In the genomic region with DNA sequence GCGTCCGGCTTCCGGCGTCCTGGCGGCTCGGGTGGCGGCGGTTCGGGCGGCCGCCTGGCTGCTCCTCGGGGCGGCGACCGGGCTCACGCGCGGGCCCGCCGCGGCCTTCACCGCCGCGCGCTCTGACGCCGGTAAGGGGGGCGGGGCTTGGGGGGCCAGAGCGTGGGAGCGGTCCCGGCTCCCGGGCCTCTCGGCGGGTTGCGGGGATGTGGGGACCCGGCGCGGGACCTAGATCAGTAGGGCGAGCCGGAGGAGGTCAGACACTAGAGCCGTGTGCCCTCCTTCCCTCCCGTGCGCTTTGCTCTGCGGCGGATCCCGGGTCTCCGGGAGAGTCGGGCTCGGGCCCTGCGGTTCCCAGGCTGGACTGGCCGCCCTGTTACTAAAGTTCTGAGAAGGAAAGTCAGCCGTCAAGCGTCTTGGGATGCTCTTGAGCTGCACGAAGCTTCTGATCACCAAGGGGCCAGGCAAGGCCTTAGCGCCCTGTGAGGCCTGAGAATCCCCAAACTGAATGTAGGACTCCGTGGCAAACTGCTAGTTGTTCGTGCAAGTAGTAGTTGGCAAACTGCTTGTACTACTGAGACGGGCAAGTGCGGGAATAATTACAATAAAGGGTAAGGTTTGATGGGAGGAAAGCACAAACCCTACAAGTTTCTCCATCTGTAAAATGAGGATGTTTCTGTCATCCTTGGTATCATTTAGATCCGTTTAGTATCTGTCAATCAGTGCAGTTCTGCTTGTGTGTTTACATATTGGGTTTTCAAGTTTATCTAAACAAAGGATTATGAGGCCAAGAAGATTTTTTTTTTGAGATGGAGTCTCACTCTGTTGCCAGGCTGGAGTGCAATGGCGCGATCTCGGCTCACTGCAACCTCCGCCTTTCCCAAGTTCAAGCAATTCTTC, we compare ENCODE assay signal across 8 cellular contexts. TPM values are rescaled to one million over a fixed set of nuclear protein-coding genes. Genes with fewer than 3 reads are reported as not detected.
DNase-seq lines count a peak whose midpoint lies in the region; FAIRE-seq and TF ChIP-seq lines count a peak whose summit lies in the region.

No MANE protein-coding gene starts in this region.

- FAIRE-seq in endothelial cell of umbilical vein (lab: Jason Lieb, UNC): peak; percentile 60

- no peaks in the 10 kb centered on the region for H3K9me1 ChIP-seq in endothelial cell of umbilical vein (replicated peaks; ENCODE audit: control insufficient read depth, extremely low read depth, insufficient read depth, low read length)

- H3K36me3 ChIP-seq in GM06990 (ENCODE audit: control insufficient read depth, insufficient read depth, low read length) (no peaks in the 10 kb centered on the region), H7 (replicated peaks; ENCODE audit: control insufficient read depth, insufficient read depth, low read length) (no peaks in the 10 kb centered on the region), endothelial cell of umbilical vein (ENCODE audit: control insufficient read depth in 2 of 2, extremely low read depth in 1 of 2, insufficient read depth in 2 of 2, low read length in 2 of 2) (no peaks in the 10 kb centered on the region), mucosa of stomach (ENCODE audit: control insufficient read depth, insufficient read depth, low read length) (no peaks in the 10 kb centered on the region)

- POLR2A ChIA-PET in endothelial cell of umbilical vein (lab: Charles Lee): interaction anchor here (1.1 kb wide), 1 partner anchor 27 kb away, joined by 3 read pairs; a partner anchor contains a TSS

- H3K9me3 ChIP-seq in endothelial cell of umbilical vein (replicated peaks; ENCODE audit: control insufficient read depth, insufficient read depth, low read length) (no peaks in the 10 kb centered on the region), mucosa of stomach (ENCODE audit: control insufficient read depth, low read length) (no peaks in the 10 kb centered on the region)

- H3K4me1 ChIP-seq in endothelial cell of umbilical vein (ENCODE audit: control insufficient read depth, extremely low read depth, insufficient read depth, low read length): peaks cover 4% of the 10 kb centered on the region
- H3K4me1 ChIP-seq in mucosa of stomach (ENCODE audit: control insufficient read depth, insufficient read depth, low read length): peaks cover 12% of the 10 kb centered on the region

- H3K79me2 ChIP-seq in endothelial cell of umbilical vein (ENCODE audit: control insufficient read depth, insufficient read depth, low read length): no peaks in the 10 kb centered on the region

- H3K4me2 ChIP-seq in endothelial cell of umbilical vein (ENCODE audit: insufficient read depth, low read length): peak overlapping the region; percentile 93

- dilution Hi-C loops in endothelial cell of umbilical vein (cut with MboI; ENCODE audit: extremely low pct_ligation_motif_present, low sequenced_read_pairs): no loop called here

- peak overlapping the region; percentile 98 for H2AFZ ChIP-seq in endothelial cell of umbilical vein (ENCODE audit: low read depth, low read length)

- CTCF ChIA-PET in endothelial cell of umbilical vein (lab: Charles Lee): interaction anchor here (0.7 to 1.2 kb wide), 3 partner anchors 8 to 27 kb away, joined by 3 read pairs; a partner anchor contains a TSS

- intact Hi-C loops in endothelial cell of umbilical vein (cut with micrococcal nuclease): loop anchor here (1.0 to 2.0 kb wide), 2 partner anchors 10 to 28 kb away; no protein-coding TSS in a partner anchor

- H3K27me3 ChIP-seq in GM06990 (replicated peaks; ENCODE audit: control insufficient read depth, insufficient read depth, low read length) (no peaks in the 10 kb centered on the region), H7 (ENCODE audit: control insufficient read depth, insufficient read depth, low read length) (no peaks in the 10 kb centered on the region), endothelial cell of umbilical vein (ENCODE audit: control insufficient read depth in 2 of 2, insufficient read depth in 2 of 2, low read length in 2 of 2) (no peaks in the 10 kb centered on the region), mucosa of stomach (ENCODE audit: control insufficient read depth, insufficient read depth, low read length) (no peaks in the 10 kb centered on the region)

- TF ChIP-seq POLR2A in endothelial cell of umbilical vein (IDR thresholded peaks at IDR 0.05; ENCODE audit: low read depth, low read length): no peak

- H3K27ac ChIP-seq in endothelial cell of umbilical vein (ENCODE audit: insufficient read depth, low read depth, low read length): peak overlapping the region; percentile 36

- H4K20me1 ChIP-seq in endothelial cell of umbilical vein (replicated peaks; ENCODE audit: control insufficient read depth, extremely low read depth, insufficient read depth, low read length): no peaks in the 10 kb centered on the region

- H3K9ac ChIP-seq in endothelial cell of umbilical vein (replicated peaks; ENCODE audit: extremely low read depth, insufficient read depth, low read length) (peak overlapping the region; percentile 69), mucosa of stomach (ENCODE audit: low read length) (peak overlapping the region; percentile 60)

- no peak for TF ChIP-seq CTCF in GM06990 (IDR thresholded peaks at IDR 0.05; ENCODE audit: insufficient read depth, low read length, poor library complexity, severe bottlenecking)
- TF ChIP-seq CTCF in endothelial cell of umbilical vein (IDR thresholded peaks at IDR 0.05; ENCODE audit: extremely low read depth in 1 of 2, insufficient read depth in 1 of 2, low read depth in 1 of 2, low read length in 2 of 2): no peak

- peak overlapping the region; percentile 85 for H3K4me3 ChIP-seq in GM06990 (replicated peaks; ENCODE audit: low read depth, low read length)
- H3K4me3 ChIP-seq in H7 (ENCODE audit: insufficient read depth, low read depth, low read length): peak overlapping the region; percentile 82
- peak overlapping the region; percentile 40 to 72 (median 67) for H3K4me3 ChIP-seq in endothelial cell of umbilical vein (replicated peaks in 1 of 3; ENCODE audit: insufficient read depth in 1 of 3, low read depth in 1 of 3, low read length in 3 of 3)
- H3K4me3 ChIP-seq in mucosa of stomach (ENCODE audit: low read length): peak overlapping the region; percentile 67

- no peak for DNase-seq in GM06990 (ENCODE audit: extremely low read depth, insufficient read length)
- no peak for DNase-seq in H7
- DNase-seq in NAMALWA (ENCODE audit: low spot score): peak; percentile 55
- peak; percentile 47 to 51 for DNase-seq in activated CD4-positive, alpha-beta T cell treated with anti-CD3 and anti-CD28 coated beads, Interleukin-2, amount 50 U/mL, for 24 hours (ENCODE audit: low read depth in 1 of 2, low spot score in 1 of 2)
- DNase-seq in endothelial cell of umbilical vein (ENCODE audit: low read depth, low spot score): peak; percentile 68
- peak; percentile 80 for DNase-seq in stimulated activated CD8-positive, alpha-beta memory T cell treated with anti-CD3 and anti-CD28 coated beads, Interleukin-4, amount 100 ng/mL, for 48 hours
- DNase-seq in NCI-H128 (lab: John Stamatoyannopoulos, UW; ENCODE audit: unreplicated experiment): no peak

- BruUV-seq in endothelial cell of umbilical vein (replicated peaks; lab: Mats Ljungman, UMichigan): TSS peak; percentile 46

TF ChIP-seq in endothelial cell of umbilical vein, 7 proteins besides CTCF, POLR2A, EP300 and RAD21 (continues in another document):
- TF ChIP-seq, protein P1, sequence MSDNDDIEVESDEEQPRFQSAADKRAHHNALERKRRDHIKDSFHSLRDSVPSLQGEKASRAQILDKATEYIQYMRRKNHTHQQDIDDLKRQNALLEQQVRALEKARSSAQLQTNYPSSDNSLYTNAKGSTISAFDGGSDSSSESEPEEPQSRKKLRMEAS (IDR thresholded peaks at IDR 0.05; ENCODE audit: insufficient read depth, insufficient read length): no peak
- no peak for TF ChIP-seq POLR2AphosphoS5 (IDR thresholded peaks at IDR 0.05; ENCODE audit: insufficient read depth, low read depth, low read length)
- TF ChIP-seq GATA2 (IDR thresholded peaks at IDR 0.05; ENCODE audit: insufficient read depth, insufficient read length, low read depth, low read length): no peak
- TF ChIP-seq JUN (IDR thresholded peaks at IDR 0.05; ENCODE audit: borderline replicate concordance, insufficient read depth, insufficient read length, low read depth): no peak
- no peak for TF ChIP-seq EZH2 (IDR thresholded peaks at IDR 0.05; ENCODE audit: borderline replicate concordance, low read depth, low read length, severe bottlenecking)

RNA-seq across cellular contexts. Expression of a gene that starts 0.6 kb away (rescaled TPM):
- 18.0 and 25.9 TPM in 2 replicates for total RNA-seq in H7 (2014; rRNA removed; shearing (Covaris generic))
- 12.4 and 14.0 TPM in 2 replicates for total RNA-seq in endothelial cell of umbilical vein
- 6.6 and 9.2 TPM in 2 replicates for polyA plus RNA-seq in endothelial cell of umbilical vein
- 7.6 and 8.3 TPM in 2 replicates for polyA plus RNA-seq in endothelial cell of umbilical vein (2011; cell fraction: cytosol; rRNA removed)
- polyA plus RNA-seq in endothelial cell of umbilical vein (2011; cell fraction: nucleus; rRNA removed): 2.7 and 5.3 TPM in 2 replicates
- 9.3 and 9.7 TPM in 2 replicates for polyA plus RNA-seq in endothelial cell of umbilical vein (2012)
- 8.7 and 12.5 TPM in 2 replicates for polyA minus RNA-seq in endothelial cell of umbilical vein
- 14.3 TPM for polyA minus RNA-seq in endothelial cell of umbilical vein (2011; cell fraction: cytosol; rRNA and poly(A)+ RNA removed)
- polyA minus RNA-seq in endothelial cell of umbilical vein (2011; cell fraction: nucleus; rRNA and poly(A)+ RNA removed): 2.2 and 3.6 TPM in 2 replicates

RNA-seq across cellular contexts. Expression of a gene that starts 0.7 kb away (rescaled TPM):
- 1.8 and 3.7 TPM in 2 replicates for total RNA-seq in H7 (2014; rRNA removed; shearing (Covaris generic))
- 1.2 and 1.6 TPM in 2 replicates for total RNA-seq in endothelial cell of umbilical vein
- 0.53 and 0.87 TPM in 2 replicates for polyA plus RNA-seq in endothelial cell of umbilical vein
- polyA plus RNA-seq in endothelial cell of umbilical vein (2011; cell fraction: cytosol; rRNA removed): 1.3 TPM in 2 replicates
- 0.18 and 0.25 TPM in 2 replicates for polyA plus RNA-seq in endothelial cell of umbilical vein (2011; cell fraction: nucleus; rRNA removed)
- 1.1 and 1.4 TPM in 2 replicates for polyA plus RNA-seq in endothelial cell of umbilical vein (2012)
- 0.63 and 0.68 TPM in 2 replicates for polyA minus RNA-seq in endothelial cell of umbilical vein
- polyA minus RNA-seq in endothelial cell of umbilical vein (2011; cell fraction: cytosol; rRNA and poly(A)+ RNA removed): 0.82 TPM
- polyA minus RNA-seq in endothelial cell of umbilical vein (2011; cell fraction: nucleus; rRNA and poly(A)+ RNA removed): 0.24 TPM in 1 of 2 replicates, not detected in the other

RNA-seq across cellular contexts. Expression of a gene that starts 26.9 kb away (rescaled TPM):
- 20.0 and 32.0 TPM in 2 replicates for total RNA-seq in H7 (2014; rRNA removed; shearing (Covaris generic))
- 85.8 and 98.9 TPM in 2 replicates for total RNA-seq in endothelial cell of umbilical vein
- polyA plus RNA-seq in endothelial cell of umbilical vein: 17.6 and 22.6 TPM in 2 replicates
- polyA plus RNA-seq in endothelial cell of umbilical vein (2011; cell fraction: cytosol; rRNA removed): 38.8 and 42.1 TPM in 2 replicates
- 20.8 and 25.0 TPM in 2 replicates for polyA plus RNA-seq in endothelial cell of umbilical vein (2011; cell fraction: nucleus; rRNA removed)
- 70.0 and 83.0 TPM in 2 replicates for polyA plus RNA-seq in endothelial cell of umbilical vein (2012)
- 93.4 and 135 TPM in 2 replicates for polyA minus RNA-seq in endothelial cell of umbilical vein
- polyA minus RNA-seq in endothelial cell of umbilical vein (2011; cell fraction: cytosol; rRNA and poly(A)+ RNA removed): 67.2 TPM
- polyA minus RNA-seq in endothelial cell of umbilical vein (2011; cell fraction: nucleus; rRNA and poly(A)+ RNA removed): 19.3 and 28.9 TPM in 2 replicates

Comparison
In these comparisons a context has a peak if more than half of its experiments do, and no peak if none do; other contexts are left out.
1. DNase-seq: peak in NAMALWA (single experiment), activated CD4-positive, alpha-beta T cell treated with anti-CD3 and anti-CD28 coated beads, Interleukin-2, amount 50 U/mL, for 24 hours (2 of 2), endothelial cell of umbilical vein (single experiment) and stimulated activated CD8-positive, alpha-beta memory T cell treated with anti-CD3 and anti-CD28 coated beads, Interleukin-4, amount 100 ng/mL, for 48 hours (single experiment); none in GM06990 (single experiment), H7 (single experiment) and NCI-H128 (single experiment).
2. Peak in every context shown above with its lines, with median percentiles within 50 percentile points of each other: H3K4me3 ChIP-seq.